8 cellular contexts compared by ENCODE assay signal in the genomic region with DNA sequence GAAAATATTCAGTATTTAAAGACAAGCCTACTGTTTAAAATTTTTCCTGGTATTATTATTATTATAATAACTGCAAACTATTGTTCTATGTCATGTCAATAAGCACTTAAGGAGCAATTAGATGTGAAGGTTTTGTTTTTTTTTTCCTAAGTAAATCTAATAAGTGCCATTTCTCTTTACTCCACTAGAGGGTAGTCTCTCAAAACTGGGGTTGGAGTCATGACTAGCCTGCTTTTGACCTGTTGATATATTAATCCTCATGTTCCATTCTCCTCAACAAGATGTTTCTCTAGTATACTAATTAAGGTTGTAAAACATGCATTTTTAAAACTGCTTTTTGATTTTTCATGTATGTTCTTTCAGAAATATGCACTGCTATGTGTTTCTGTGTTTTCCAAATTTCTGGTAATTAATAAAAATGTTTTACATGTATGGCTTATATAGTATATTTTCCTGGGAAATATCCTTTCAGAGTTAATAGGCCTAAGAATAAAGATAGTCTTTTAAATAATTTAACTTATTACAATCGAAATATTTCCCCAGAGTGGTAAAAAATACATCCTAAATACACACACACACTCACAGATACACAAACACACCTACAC. TPM values are rescaled to one million over a fixed set of nuclear protein-coding genes. Genes with fewer than 3 reads are reported as not detected.
A peak's percentile ranks its signal among the peaks of the same experiment; 100 is the strongest.
DNase-seq lines count a peak whose midpoint lies in the region; ATAC-seq and TF ChIP-seq lines count a peak whose summit lies in the region.

No MANE protein-coding gene starts in this region.

- DNase-seq in Daoy (ENCODE audit: low read depth) = peak; percentile 48
- peak; percentile 39 for DNase-seq in NCI-H1092 (lab: John Stamatoyannopoulos, UW)
- DNase-seq in T-helper 17 cell = no peak
- peak; percentile 74 for DNase-seq in fibroblast of pulmonary artery (ENCODE audit: low read depth)
- no peak for DNase-seq in prostate gland (ENCODE audit: low spot score)
- no peak for DNase-seq in amygdala (lab: John Stamatoyannopoulos, UW)
- no peak for DNase-seq in stimulated activated CD4-positive, alpha-beta T cell treated with anti-CD3 and anti-CD28 coated beads, Interleukin-2, amount 100 ng/mL, for 48 hours

- H3K4me1 Mint-ChIP-seq in T-helper 17 cell = peaks cover 16% of the 10 kb centered on the region

- no peak overlapping the region for H3K27ac Mint-ChIP-seq in T-helper 17 cell

- no peak overlapping the region for H3K27ac ChIP-seq in prostate gland

- no peak overlapping the region for H3K4me3 Mint-ChIP-seq in T-helper 17 cell

- 61% methylated on average over 1 of the region's 1 CpG for WGBS in prostate gland

- no peak for TF ChIP-seq POLR2A in prostate gland (IDR thresholded peaks at IDR 0.05)

- H3K4me3 ChIP-seq in fibroblast of pulmonary artery (replicated peaks; ENCODE audit: low read depth, low read length) (no peak overlapping the region), prostate gland (no peak overlapping the region)

- H3K36me3 ChIP-seq in prostate gland = no peaks in the 10 kb centered on the region

- H3K4me1 ChIP-seq in prostate gland (replicated peaks) = no peaks in the 10 kb centered on the region

- intact Hi-C loops in prostate gland (cut with DNase I) = loop anchor here (10.0 kb wide), 2 partner anchors 645 to 1245 kb away; no protein-coding TSS in a partner anchor

- no peaks in the 10 kb centered on the region for H3K27me3 Mint-ChIP-seq in T-helper 17 cell

- ATAC-seq in GM21737 (IDR thresholded peaks at IDR 0.05; ENCODE audit: unreplicated experiment) = peak; percentile 46
- peak; percentile 58 for ATAC-seq in T-helper 17 cell

- H3K9me3 ChIP-seq in T-helper 17 cell (ENCODE audit: control insufficient read depth, low read length, poor library complexity, severe bottlenecking) (no peaks in the 10 kb centered on the region), prostate gland (no peaks in the 10 kb centered on the region)

- TF ChIP-seq CTCF in fibroblast of pulmonary artery (IDR thresholded peaks at IDR 0.05; ENCODE audit: low read length, missing control alignments) (peak; percentile 81), prostate gland (IDR thresholded peaks at IDR 0.05) (peak; percentile 31 to 66 (median 64))

- no peaks in the 10 kb centered on the region for H3K27me3 ChIP-seq in prostate gland (replicated peaks; ENCODE audit: insufficient read depth)

- no peaks in the 10 kb centered on the region for H3K36me3 Mint-ChIP-seq in T-helper 17 cell (ENCODE audit: low read depth)

RNA-seq across cellular contexts. Expression of a gene that starts 1.0 kb away (rescaled TPM):
- 20.0 and 26.1 TPM in 2 replicates for total RNA-seq in Daoy (2014; rRNA removed; shearing (Covaris generic))
- total RNA-seq in T-helper 17 cell = 10 to 100 TPM in 1 of 2 donors, 1 to 10 TPM in 1; 1.9 to 16.0 TPM
- total RNA-seq in prostate gland = 10 to 100 TPM in 1 of 2 donors, under 1 TPM in 1; 0.32 to 41.5 TPM

Comparison
In these comparisons a context has a peak if more than half of its experiments do, and no peak if none do; other contexts are left out.
1. DNase-seq: peak in Daoy (single experiment), NCI-H1092 (single experiment) and fibroblast of pulmonary artery (single experiment); none in T-helper 17 cell (0 of 3), prostate gland (single experiment), amygdala (0 of 56) and stimulated activated CD4-positive, alpha-beta T cell treated with anti-CD3 and anti-CD28 coated beads, Interleukin-2, amount 100 ng/mL, for 48 hours (0 of 2).